ENCODE assay signal across 20 cellular contexts in the genomic region with DNA sequence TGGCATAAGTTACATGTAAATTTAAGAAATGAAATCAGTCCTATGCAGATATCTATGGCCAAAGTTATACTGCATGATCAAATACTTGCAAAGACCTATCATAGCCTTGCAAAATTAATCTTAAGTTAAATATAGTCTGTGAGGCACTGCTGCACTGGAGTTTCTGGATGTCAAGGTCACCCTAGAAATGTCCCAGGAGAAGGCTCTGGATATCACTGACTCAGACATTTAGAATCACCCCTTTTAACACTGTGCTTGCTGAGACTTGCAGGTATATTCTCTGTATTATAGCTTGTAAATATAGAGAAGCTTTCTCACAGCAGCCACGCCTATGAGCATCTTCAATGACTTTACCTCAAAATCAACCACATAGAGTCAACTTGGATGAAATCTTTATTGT.
"Had no signal": no experiment of that assay in that cellular context is flagged by ENCODE, and none has a peak within 500 bp of the region (broad histone marks: within the 10 kb centered on the region; RNA-seq: fewer than 3 reads in every experiment).

No MANE protein-coding gene starts in this region.

- DNase-seq: activated CD4-positive, alpha-beta T cell treated with anti-CD3 and anti-CD28 coated beads for 1 hour; activated CD8-positive, alpha-beta memory T cell treated with anti-CD3 and anti-CD28 coated beads for 24 hours; activated CD8-positive, alpha-beta memory T cell treated with anti-CD3 and anti-CD28 coated beads, Interleukin-2, amount 50 U/mL, for 4 hours; activated T-cell treated with anti-CD3 and anti-CD28 coated beads, Interleukin-2, amount 50 U/mL, for 24 hours; erythroblast; foreskin melanocyte; hippocampal formation; mesenchymal stem cell; nucleus accumbens; right lobe of liver; small intestine; stimulated activated CD4-positive, alpha-beta T cell treated with anti-CD3 and anti-CD28 coated beads, Interleukin-15, amount 100 ng/mL, for 24 hours; stimulated activated naive B cell treated with anti-CD40 and anti-IgM and Interleukin-4, amounts not matched to agents 10 μg/mL and 1 μg/mL and 100 μg/mL, for 72 hours; T-helper 1 cell; testis had no signal

- H3K4me3 ChIP-seq: cardiac muscle cell, right lobe of liver, testis, vagina had no signal

- H3K9me3 ChIP-seq: right lobe of liver, testis, vagina had no signal

- H3K9ac ChIP-seq: parathyroid adenoma had no signal

- H3K27ac ChIP-seq: cardiac muscle cell, parathyroid adenoma, right lobe of liver, testis, vagina had no signal

- H3K4me1 ChIP-seq: parathyroid adenoma had no signal

- ATAC-seq: activated naive CD4-positive, alpha-beta T cell treated with anti-CD3 and anti-CD28 coated beads, Interleukin-2, amount 50 U/mL, for 72 hours; activated T-helper 17 cell treated with anti-CD3 and anti-CD28 coated beads, Interleukin-2, amount 50 U/mL, for 72 hours; right lobe of liver; stimulated activated naive B cell treated with anti-CD40 and anti-IgM and Interleukin-4, amounts not matched to agents 10 μg/mL and 1 μg/mL and 100 μg/mL, for 72 hours had no signal

- H2AFZ ChIP-seq: parathyroid adenoma had no signal

- H3K27me3 ChIP-seq: cardiac muscle cell, right lobe of liver, testis, vagina had no signal

- H3K79me2 ChIP-seq: parathyroid adenoma had no signal

- H3K36me3 ChIP-seq: cardiac muscle cell, right lobe of liver, vagina had no signal
